ENCODE assay signal across 8 cellular contexts in genomic region chr14:100374891-100375272, GRCh38. TPM values are rescaled to one million over a fixed set of nuclear protein-coding genes. Genes with fewer than 3 reads are reported as not detected.
DNase-seq lines count a peak whose midpoint lies in the region; ATAC-seq and TF ChIP-seq lines count a peak whose summit lies in the region.

No MANE protein-coding gene starts in this region.

- 53% methylated on average over 8 of the region's 8 CpGs for WGBS in esophagus muscularis mucosa
- 57 to 67% (median 63%) methylated on average over 8 of the region's 8 CpGs for WGBS in psoas muscle, 3 donors

- no peak for ATAC-seq in psoas muscle
- ATAC-seq in GM19397 (IDR thresholded peaks at IDR 0.05; ENCODE audit: unreplicated experiment) = no peak

- no peaks in the 10 kb centered on the region; the same call in 1 of the 2 replicates for H3K4me1 ChIP-seq in SJCRH30
- H3K4me1 ChIP-seq in esophagus muscularis mucosa = peaks cover 15 to 46% (median 37%) of the 10 kb centered on the region in 4 donors
- peaks cover 19% of the 10 kb centered on the region for H3K4me1 ChIP-seq in psoas muscle

- TF ChIP-seq POLR2A in esophagus muscularis mucosa (IDR thresholded peaks at IDR 0.05; ENCODE audit: low read depth) = no peak

- H3K27me3 ChIP-seq in GM06990 (replicated peaks; ENCODE audit: control insufficient read depth, insufficient read depth, low read length) (no peaks in the 10 kb centered on the region), SJCRH30 (no peaks in the 10 kb centered on the region), esophagus muscularis mucosa (no peaks in the 10 kb centered on the region), psoas muscle (ENCODE audit: insufficient read depth in 3 of 3, low read length in 2 of 3) (no peaks in the 10 kb centered on the region)

- H3K36me3 ChIP-seq in GM06990 (ENCODE audit: control insufficient read depth, insufficient read depth, low read length) (peaks cover 3% of the 10 kb centered on the region; the same call in 1 of the 2 replicates), SJCRH30 (no peaks in the 10 kb centered on the region), esophagus muscularis mucosa (peaks cover 0 to 6% (median under 1%) of the 10 kb centered on the region in 4 donors), psoas muscle (ENCODE audit: insufficient read depth in 1 of 2, low read depth in 1 of 2) (peaks cover 3 to 10% of the 10 kb centered on the region in 2 donors)

- TF ChIP-seq CTCF in GM06990 (IDR thresholded peaks at IDR 0.05; ENCODE audit: insufficient read depth, low read length, poor library complexity, severe bottlenecking) = no peak
- no peak for TF ChIP-seq CTCF in esophagus muscularis mucosa (IDR thresholded peaks at IDR 0.05)
- TF ChIP-seq CTCF in psoas muscle (IDR thresholded peaks at IDR 0.05) = no peak

- H3K9me3 ChIP-seq in SJCRH30 (replicated peaks) = no peaks in the 10 kb centered on the region
- no peaks in the 10 kb centered on the region for H3K9me3 ChIP-seq in esophagus muscularis mucosa
- H3K9me3 ChIP-seq in psoas muscle = no peaks in the 10 kb centered on the region

- H3K27ac ChIP-seq in SJCRH30 (peak overlapping the region; percentile 98), esophagus muscularis mucosa (replicated peaks in 1 of 4) (peak overlapping the region; percentile 89 to 93 (median 90)), psoas muscle (peak overlapping the region; percentile 95)

- H3K4me3 ChIP-seq in GM06990 (replicated peaks; ENCODE audit: low read depth, low read length) = peak overlapping the region; percentile 79
- peak overlapping the region; percentile 76 for H3K4me3 ChIP-seq in SJCRH30
- peak overlapping the region; percentile 68 to 81 (median 78) for H3K4me3 ChIP-seq in esophagus muscularis mucosa
- peak overlapping the region; percentile 89 for H3K4me3 ChIP-seq in psoas muscle

- DNase-seq in GM06990 (ENCODE audit: extremely low read depth, insufficient read length) (no peak), SJCRH30 (no peak), esophagus muscularis mucosa (ENCODE audit: extremely low spot score) (no peak), psoas muscle (no peak), NCI-H1436 (lab: John Stamatoyannopoulos, UW) (no peak)
- no peak for DNase-seq in stimulated activated CD4-positive, alpha-beta T cell treated with anti-CD3 and anti-CD28 coated beads, Interleukin-15, amount 100 ng/mL, for 24 hours
- DNase-seq in activated CD4-positive, CD25-positive, alpha-beta regulatory T cell (lab: John Stamatoyannopoulos, UW) = no peak

- no peak for TF ChIP-seq EP300 in esophagus muscularis mucosa (IDR thresholded peaks at IDR 0.05)

- intact Hi-C loops in esophagus muscularis mucosa (cut with DNase I) (loop anchor here (5.0 kb wide), 1 partner anchor 68 kb away; the partner anchor contains the start of gene SLC25A29), psoas muscle (cut with DNase I) (loop anchor here (5.0 kb wide), 4 partner anchors 68 to 403 kb away; partner anchors contain the start of gene SLC25A29 (in 1 of the 2))

RNA-seq across cellular contexts. Expression of gene WDR25, which starts 1.4 kb away (rescaled TPM):
- 7.4 and 8.7 TPM in 2 replicates for total RNA-seq in SJCRH30 (2014; rRNA removed; shearing (Covaris generic))
- 10 to 100 TPM in 2 of 4 donors, 1 to 10 TPM in 2; 7.1 to 10.8 (median 9.4) TPM for total RNA-seq in esophagus muscularis mucosa
- 1 to 10 TPM; 6.0 to 9.3 (median 7.3) TPM for total RNA-seq in psoas muscle
- 10 to 100 TPM in 1 of 3 donors, 1 to 10 TPM in 2; 6.7 to 11.7 (median 9.3) TPM for polyA plus RNA-seq in psoas muscle

RNA-seq across cellular contexts. Expression of gene SLC25A47, which starts 51.7 kb away (rescaled TPM):
- total RNA-seq in SJCRH30 (2014; rRNA removed; shearing (Covaris generic)) = 0.08 TPM in 1 of 2 replicates, not detected in the other
- not detected for total RNA-seq in esophagus muscularis mucosa
- under 1 TPM in 1 of 4 donors, not detected in 3; 0.12 TPM for total RNA-seq in psoas muscle
- under 1 TPM in 1 of 3 donors, not detected in 2; 0.03 TPM for polyA plus RNA-seq in psoas muscle
